ENCODE assay signal across 9 cellular contexts in genomic region chr2:106572541-106573148, GRCh38.
DNase-seq lines count a peak whose midpoint lies in the region; ATAC-seq, FAIRE-seq and TF ChIP-seq lines count a peak whose summit lies in the region.
"Had no signal": no experiment of that assay in that cellular context is flagged by ENCODE, and none has a peak within 500 bp of the region (broad histone marks: within the 10 kb centered on the region; RNA-seq: fewer than 3 reads in every experiment).

No MANE protein-coding gene starts in this region.

- no peak overlapping the region for H2AK5ac ChIP-seq in H1 (ENCODE audit: low read depth, low read length)

- POLR2A ChIA-PET in H1 (lab: Charles Lee; ENCODE audit: partially characterized antibody), result no interaction called here

- peak; percentile 37 for DNase-seq in activated CD4-positive, CD25-positive, alpha-beta regulatory T cell treated with anti-CD3 and anti-CD28 coated beads, Interleukin-2, amount 50 U/mL, for 72 hours
- no peak for DNase-seq in activated CD4-positive, CD25-positive, alpha-beta regulatory T cell (lab: John Stamatoyannopoulos, UW)
- DNase-seq in LNCaP clone FGC (ENCODE audit: low read depth) (no peak), H1 (ENCODE audit: low read depth in 1 of 2, low spot score in 2 of 2) (peak in 1 of 2 experiments; percentile 65)
- DNase-seq in stimulated activated CD4-positive, alpha-beta T cell treated with anti-CD3 and anti-CD28 coated beads, Interleukin-2, amount 100 ng/mL, for 24 hours, result peak; percentile 30 to 38
- DNase-seq: NCI-H1105 treated with DMSO at 0.1 percent for 48 hours had no signal

- peak; percentile 51 to 66 for TF ChIP-seq RAD21 in H1 (IDR thresholded peaks at IDR 0.05 in 1 of 2, conservative IDR thresholded peaks at IDR 0.05 in 1 of 2; ENCODE audit: low read depth in 2 of 2, low read length in 2 of 2)

- no peak overlapping the region for H4K8ac ChIP-seq in H1 (ENCODE audit: extremely low read depth, insufficient read depth, low read length)

- no peak overlapping the region for H3K23ac ChIP-seq in H1 (ENCODE audit: insufficient read length)

- H3K4me3 ChIP-seq in LNCaP clone FGC (ENCODE audit: low read depth, low read length) (no peak overlapping the region), H1 (ENCODE audit: extremely low read depth in 1 of 4, insufficient read depth in 2 of 4, low read depth in 3 of 4, low read length in 4 of 4) (no peak overlapping the region)

- no peak overlapping the region for H2AFZ ChIP-seq in H1 (ENCODE audit: low read length)

- no peaks in the 10 kb centered on the region for H3K36me3 ChIP-seq in H1 (ENCODE audit: control insufficient read depth in 2 of 4, insufficient read depth in 4 of 4, low read length in 3 of 4)

- no peaks in the 10 kb centered on the region for H4K20me1 ChIP-seq in H1 (replicated peaks in 1 of 2; ENCODE audit: control insufficient read depth in 1 of 2, insufficient read depth in 2 of 2, low read length in 2 of 2)

- no peak overlapping the region for H3K4me2 ChIP-seq in H1 (ENCODE audit: insufficient read depth in 1 of 2, low read depth in 2 of 2, low read length in 2 of 2)

- TF ChIP-seq CTCF in LNCaP clone FGC (IDR thresholded peaks at IDR 0.05; ENCODE audit: control insufficient read depth, extremely low read depth, insufficient read depth) (peak; percentile 64), H1 (IDR thresholded peaks at IDR 0.05; ENCODE audit: control extremely low read depth in 1 of 3, insufficient read depth in 1 of 3, low read depth in 1 of 3, low read length in 3 of 3) (peak; percentile 58 to 84 (median 69))

- H3K18ac ChIP-seq in H1 (ENCODE audit: extremely low read depth, low read length), result no peak overlapping the region

- no peaks in the 10 kb centered on the region for H3K79me2 ChIP-seq in H1 (ENCODE audit: control insufficient read depth in 1 of 2, insufficient read depth in 2 of 2, low read length in 2 of 2)

- H3K27me3 ChIP-seq in H1 (replicated peaks in 1 of 4; ENCODE audit: control insufficient read depth in 3 of 4, extremely low read depth in 1 of 4, insufficient read depth in 3 of 4, low read length in 3 of 4), result no peaks in the 10 kb centered on the region

- 46% methylated on average over 4 of the region's 4 CpGs; no CpG with 5 or more reads in 1 of the 2 experiments for WGBS in H1 (ENCODE audit: extremely low coverage in 1 of 2, insufficient coverage in 1 of 2, insufficient read length in 1 of 2, insufficient replicate concordance in 2 of 2, low coverage in 1 of 2, low lambda C conversion rate in 2 of 2, missing lambda C conversion rate in 1 of 2), 2 experiments

- no peak overlapping the region for H3K14ac ChIP-seq in H1 (ENCODE audit: insufficient read length)

- CTCF ChIA-PET in H1 (lab: Charles Lee; ENCODE audit: partially characterized antibody), result interaction anchor here (0.6 to 16.0 kb wide), 20 partner anchors 7 to 677 kb away, joined by 3 to 330 read pairs (median 6); no protein-coding TSS in a partner anchor

- H3K56ac ChIP-seq in H1 (replicated peaks; ENCODE audit: insufficient read length, low read depth, low read length), result no peak overlapping the region

- H3K23me2 ChIP-seq in H1 (ENCODE audit: low read depth, low read length), result 0 out of 2 replicates have a peak, but pooled peaks cover 2% of the 10 kb centered on the region

- H3K27ac ChIP-seq in H1 (ENCODE audit: low read depth, low read length), result no peak overlapping the region

- ATAC-seq in HG03025 (IDR thresholded peaks at IDR 0.05; ENCODE audit: low FRiP score, unreplicated experiment) (no peak), HG03196 (IDR thresholded peaks at IDR 0.05; ENCODE audit: unreplicated experiment) (no peak), HG03280 (IDR thresholded peaks at IDR 0.05; ENCODE audit: unreplicated experiment) (no peak)

- H2BK5ac ChIP-seq in H1 (ENCODE audit: low read depth, low read length), result no peak overlapping the region

- TF ChIP-seq EP300 in H1 (IDR thresholded peaks at IDR 0.05; ENCODE audit: borderline replicate concordance in 1 of 2, low read depth in 2 of 2, low read length in 2 of 2), result no peak

- no peak for TF ChIP-seq POLR2A in H1 (IDR thresholded peaks at IDR 0.05; ENCODE audit: control extremely low read depth in 1 of 2, low read depth in 2 of 2, low read length in 2 of 2)

- no peak overlapping the region for H2BK12ac ChIP-seq in H1 (ENCODE audit: low read depth, low read length)

- peak; percentile 85 for FAIRE-seq in H1 (lab: Jason Lieb, UNC)

- no peak overlapping the region for H3K9ac ChIP-seq in H1 (replicated peaks in 1 of 4; ENCODE audit: extremely low read depth in 1 of 4, low read depth in 3 of 4, low read length in 3 of 4)

- no peaks in the 10 kb centered on the region for H3K9me3 ChIP-seq in H1 (ENCODE audit: insufficient read depth in 2 of 2, low read depth in 1 of 2, low read length in 1 of 2)

- H4K91ac ChIP-seq in H1 (replicated peaks; ENCODE audit: insufficient read length, low read length), result no peak overlapping the region

- no peak overlapping the region for H3K4ac ChIP-seq in H1 (replicated peaks; ENCODE audit: insufficient read length, low read depth, low read length)

- H3K4me1 ChIP-seq in H1 (replicated peaks in 1 of 4; ENCODE audit: control insufficient read depth in 3 of 4, insufficient read depth in 4 of 4, low read length in 3 of 4), result peaks cover 2 to 4% (median 3%) of the 10 kb centered on the region in 4 experiments; a peak in 4 of 7 replicates

- no peak overlapping the region for H4K5ac ChIP-seq in H1 (ENCODE audit: insufficient read length, low read depth, low read length)

- no peak overlapping the region for H2BK20ac ChIP-seq in H1 (ENCODE audit: low read length)

- H2BK15ac ChIP-seq in H1 (ENCODE audit: low read length), result no peak overlapping the region

- H3K79me1 ChIP-seq in H1 (ENCODE audit: low read depth, low read length), result no peaks in the 10 kb centered on the region

- H2BK120ac ChIP-seq in H1 (replicated peaks; ENCODE audit: low read depth, low read length), result no peak overlapping the region

TF ChIP-seq in H1, 55 proteins besides CTCF, POLR2A, EP300 and RAD21:
- TF ChIP-seq NANOG (IDR thresholded peaks at IDR 0.05; ENCODE audit: insufficient read depth, low read depth, low read length, poor library complexity, severe bottlenecking), result no peak
- TF ChIP-seq TEAD4 (IDR thresholded peaks at IDR 0.05; ENCODE audit: low read depth, low read length), result peak; percentile 47; the same call in 1 of the 2 replicates
- TF ChIP-seq RXRA (IDR thresholded peaks at IDR 0.05; ENCODE audit: insufficient read depth, low read depth, low read length), result no peak
- no peak for TF ChIP-seq CHD1 (IDR thresholded peaks at IDR 0.05; ENCODE audit: low read depth, low read length)
- no peak for TF ChIP-seq SRF (IDR thresholded peaks at IDR 0.05; ENCODE audit: low read depth, low read length)
- no peak for TF ChIP-seq GABPA (IDR thresholded peaks at IDR 0.05; ENCODE audit: borderline replicate concordance, insufficient read depth, low read length)

Comparison
In these comparisons a context has a peak if more than half of its experiments do, and no peak if none do; other contexts are left out.
1. DNase-seq: peak in activated CD4-positive, CD25-positive, alpha-beta regulatory T cell treated with anti-CD3 and anti-CD28 coated beads, Interleukin-2, amount 50 U/mL, for 72 hours (single experiment) and stimulated activated CD4-positive, alpha-beta T cell treated with anti-CD3 and anti-CD28 coated beads, Interleukin-2, amount 100 ng/mL, for 24 hours (2 of 2); none in activated CD4-positive, CD25-positive, alpha-beta regulatory T cell (0 of 4) and LNCaP clone FGC (single experiment).